8 cellular contexts compared by ENCODE assay signal in genomic region chr16:67935402-67936123, GRCh38. TPM values are rescaled to one million over a fixed set of nuclear protein-coding genes. Genes with fewer than 3 reads are reported as not detected.
DNase-seq lines count a peak whose midpoint lies in the region; ATAC-seq and TF ChIP-seq lines count a peak whose summit lies in the region.

No MANE protein-coding gene starts in this region.

- H4K20me1 ChIP-seq in BLaER1: peaks cover 36% of the 10 kb centered on the region

- H3K4me1 ChIP-seq in BLaER1 (peaks cover 41% of the 10 kb centered on the region), colonic mucosa (peaks cover 9% of the 10 kb centered on the region)

- no peaks in the 10 kb centered on the region for H3K27me3 ChIP-seq in BLaER1
- H3K27me3 ChIP-seq in colonic mucosa: no peaks in the 10 kb centered on the region
- no peaks in the 10 kb centered on the region for H3K27me3 ChIP-seq in layer of hippocampus (ENCODE audit: control insufficient read depth, insufficient read depth, low read length)

- ATAC-seq in GM19324 (IDR thresholded peaks at IDR 0.05; ENCODE audit: low FRiP score, unreplicated experiment) (peak; percentile 87), HG03460 (IDR thresholded peaks at IDR 0.05; ENCODE audit: unreplicated experiment) (peak; percentile 86)

- H3K9ac ChIP-seq in BLaER1 (peak overlapping the region; percentile 95), colonic mucosa (ENCODE audit: low read depth in 2 of 2, low read length in 2 of 2) (peak overlapping the region; percentile 97 to 99)

- intact Hi-C loops in colonic mucosa (cut with DNase I): no loop called here

- H3K27ac ChIP-seq in BLaER1: peak overlapping the region; percentile 96
- H3K27ac ChIP-seq in colonic mucosa: peak overlapping the region; percentile 89
- H3K27ac ChIP-seq in layer of hippocampus (ENCODE audit: low read depth, low read length): peak overlapping the region; percentile 88

- H3K36me3 ChIP-seq in BLaER1 (peaks cover 45% of the 10 kb centered on the region), colonic mucosa (no peaks in the 10 kb centered on the region)

- H3K9me3 ChIP-seq in BLaER1 (no peaks in the 10 kb centered on the region), colonic mucosa (no peaks in the 10 kb centered on the region)

- no peak for TF ChIP-seq CTCF in colonic mucosa (IDR thresholded peaks at IDR 0.05)

- peak overlapping the region; percentile 88 for H3K4me2 ChIP-seq in BLaER1

- H3K4me3 ChIP-seq in BLaER1 (peak overlapping the region; percentile 93), colonic mucosa (peak overlapping the region; percentile 84)

- DNase-seq in NCI-H524 treated with DMSO at 0.1 percent for 48 hours (lab: John Stamatoyannopoulos, UW): peak; percentile 88
- DNase-seq in activated CD4-positive, alpha-beta T cell treated with anti-CD3 and anti-CD28 coated beads for 48 hours: peak; percentile 98
- DNase-seq in colonic mucosa: peak; percentile 98
- DNase-seq in stimulated activated CD4-positive, alpha-beta T cell treated with anti-CD3 and anti-CD28 coated beads, Interleukin-1b, Interleukin-23, amount 100 ng/mL, for 24 hours (ENCODE audit: low read depth in 4 of 4, low spot score in 1 of 4): peak; percentile 78 to 97 (median 85)

RNA-seq across cellular contexts. Expression of gene PSMB10, which starts 1.1 kb away (rescaled TPM):
- 100 to 1,000 TPM; 120 to 124 TPM for total RNA-seq in colonic mucosa

RNA-seq across cellular contexts. Expression of gene CTRL, which starts 3.9 kb away (rescaled TPM):
- total RNA-seq in colonic mucosa: 1 to 10 TPM in 1 of 2 donors, under 1 TPM in 1; 0.64 to 2.2 TPM

RNA-seq across cellular contexts. Expression of gene LCAT, which starts 8.4 kb away (rescaled TPM):
- total RNA-seq in colonic mucosa: 1 to 10 TPM; 3.4 to 3.6 TPM

RNA-seq across cellular contexts. Expression of gene SLC12A4, which starts 32.9 kb away (rescaled TPM):
- 10 to 100 TPM in 1 of 2 donors, 1 to 10 TPM in 1; 8.7 to 17.0 TPM for total RNA-seq in colonic mucosa

RNA-seq across cellular contexts. Expression of gene PSKH1, which starts 42.5 kb away (rescaled TPM):
- total RNA-seq in colonic mucosa: 10 to 100 TPM; 24.5 to 34.7 TPM

Comparison
In these comparisons a context has a peak if more than half of its experiments do, and no peak if none do; other contexts are left out.
1. Peak in every context shown above with its lines: DNase-seq, ATAC-seq, H3K4me3 ChIP-seq and H3K27ac ChIP-seq.